Comparison of ENCODE assay signal across 11 cellular contexts in the genomic region with DNA sequence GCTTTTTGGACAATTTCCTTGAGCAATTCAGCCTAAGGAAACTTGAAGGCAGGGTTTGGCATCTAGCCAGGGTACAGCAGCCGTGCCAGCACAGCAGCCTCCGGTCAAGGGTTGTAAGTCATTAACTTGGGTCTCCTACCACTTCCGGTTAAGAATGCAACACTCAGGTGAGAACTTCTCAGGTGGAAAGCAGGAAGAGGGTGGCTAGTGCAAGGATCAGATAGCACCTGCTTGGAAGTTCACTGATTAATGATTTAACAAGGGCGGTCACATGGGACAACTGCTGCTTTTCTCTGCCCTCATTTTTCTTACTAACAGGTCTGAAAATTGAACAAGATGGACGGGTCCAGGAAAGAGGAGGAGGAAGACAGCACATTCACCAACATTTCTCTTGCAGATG. TPM values are rescaled to one million over a fixed set of nuclear protein-coding genes. Genes with fewer than 3 reads are reported as not detected.
DNase-seq lines count a peak whose midpoint lies in the region; ATAC-seq and TF ChIP-seq lines count a peak whose summit lies in the region.
"Had no signal": no experiment of that assay in that cellular context is flagged by ENCODE, and none has a peak within 500 bp of the region (broad histone marks: within the 10 kb centered on the region; RNA-seq: fewer than 3 reads in every experiment).

No MANE protein-coding gene starts in this region.

- TF ChIP-seq CTCF in VCaP (conservative IDR thresholded peaks at IDR 0.05) (no peak), nephron (IDR thresholded peaks at IDR 0.05; ENCODE audit: unreplicated experiment in 3 of 3) (no peak)

- H3K4me1 Mint-ChIP-seq in nephron = peaks cover 5% of the 10 kb centered on the region
- no peaks in the 10 kb centered on the region for H3K4me1 Mint-ChIP-seq in activated CD4-positive, alpha-beta T cell treated with anti-CD3 and anti-CD28 coated beads, Interleukin-2, amount 10 ng/mL, durations not matched to agents 7 days and 5 days

- CTCF ChIA-PET in activated CD4-positive, alpha-beta T cell treated with anti-CD3 and anti-CD28 coated beads, Interleukin-2, amount 10 ng/mL, durations not matched to agents 7 days and 5 days (lab: Charles Lee) = no interaction called here

- H3K36me3 Mint-ChIP-seq in nephron (ENCODE audit: low read depth) = no peaks in the 10 kb centered on the region
- H3K36me3 Mint-ChIP-seq in activated CD4-positive, alpha-beta T cell treated with anti-CD3 and anti-CD28 coated beads, Interleukin-2, amount 10 ng/mL, durations not matched to agents 7 days and 5 days (ENCODE audit: low read depth) = no peaks in the 10 kb centered on the region

- H3K27me3 Mint-ChIP-seq in nephron (ENCODE audit: low read depth) = no peaks in the 10 kb centered on the region
- peaks cover 19% of the 10 kb centered on the region for H3K27me3 Mint-ChIP-seq in activated CD4-positive, alpha-beta T cell treated with anti-CD3 and anti-CD28 coated beads, Interleukin-2, amount 10 ng/mL, durations not matched to agents 7 days and 5 days

- POLR2A ChIA-PET in activated CD4-positive, alpha-beta T cell treated with anti-CD3 and anti-CD28 coated beads, Interleukin-2, amount 10 ng/mL, durations not matched to agents 7 days and 5 days (lab: Charles Lee) = no interaction called here

- H3K9me3 Mint-ChIP-seq in nephron = peaks cover 3% of the 10 kb centered on the region
- H3K9me3 Mint-ChIP-seq in activated CD4-positive, alpha-beta T cell treated with anti-CD3 and anti-CD28 coated beads, Interleukin-2, amount 10 ng/mL, durations not matched to agents 7 days and 5 days = no peaks in the 10 kb centered on the region
- H3K9me3 Mint-ChIP-seq: neural crest cell had no signal

- no peak for DNase-seq in activated CD4-positive, alpha-beta T cell treated with anti-CD3 and anti-CD28 coated beads, Interleukin-2, amount 10 ng/mL, durations not matched to agents 7 days and 5 days
- no peak for DNase-seq in C1 segment of cervical spinal cord (lab: John Stamatoyannopoulos, UW)
- DNase-seq in activated CD8-positive, alpha-beta memory T cell treated with anti-CD3 and anti-CD28 coated beads, Interleukin-2, amount 50 U/mL, for 48 hours = no peak
- DNase-seq: activated CD4-positive, CD25-positive, alpha-beta regulatory T cell treated with anti-CD3 and anti-CD28 coated beads, Interleukin-2, amount 50 U/mL, for 72 hours; NCI-H1436 treated with DMSO at 0.1 percent for 48 hours had no signal

- peak overlapping the region; percentile 15 to 79 (median 50) for H3K4me3 Mint-ChIP-seq in nephron
- no peak overlapping the region for H3K4me3 Mint-ChIP-seq in activated CD4-positive, alpha-beta T cell treated with anti-CD3 and anti-CD28 coated beads, Interleukin-2, amount 10 ng/mL, durations not matched to agents 7 days and 5 days
- H3K4me3 Mint-ChIP-seq: neural crest cell had no signal

- H3K27ac ChIP-seq in VCaP = peak overlapping the region; percentile 81

- peak overlapping the region; percentile 75 to 91 (median 87) for H3K27ac Mint-ChIP-seq in nephron
- no peak overlapping the region for H3K27ac Mint-ChIP-seq in activated CD4-positive, alpha-beta T cell treated with anti-CD3 and anti-CD28 coated beads, Interleukin-2, amount 10 ng/mL, durations not matched to agents 7 days and 5 days

- ATAC-seq in GM18867 (IDR thresholded peaks at IDR 0.05; ENCODE audit: unreplicated experiment) (peak; percentile 67), HG02943 (IDR thresholded peaks at IDR 0.05; ENCODE audit: low read depth, unreplicated experiment) (peak; percentile 87), HG02610 (IDR thresholded peaks at IDR 0.05; ENCODE audit: unreplicated experiment) (no peak)

RNA-seq across cellular contexts. Expression of a gene that starts 30.1 kb away (rescaled TPM):
- 10 to 100 TPM; 20.9 to 22.2 TPM for total RNA-seq in activated CD4-positive, alpha-beta T cell treated with anti-CD3 and anti-CD28 coated beads, Interleukin-2, amount 10 ng/mL, durations not matched to agents 7 days and 5 days
